17 cellular contexts compared by ENCODE assay signal in genomic region chr2:215565897-215566296, GRCh38.
DNase-seq lines count a peak whose midpoint lies in the region; ATAC-seq lines count a peak whose summit lies in the region.
"Had no signal": no experiment of that assay in that cellular context is flagged by ENCODE, and none has a peak within 500 bp of the region (broad histone marks: within the 10 kb centered on the region; RNA-seq: fewer than 3 reads in every experiment).

No MANE protein-coding gene starts in this region.

- ATAC-seq in HG03175 (IDR thresholded peaks at IDR 0.05; ENCODE audit: unreplicated experiment) (no peak), GM19035 (IDR thresholded peaks at IDR 0.05; ENCODE audit: unreplicated experiment) (no peak)
- ATAC-seq: HCT116, Panc1, Right ventricle myocardium inferior had no signal

- DNase-seq in ELF-1 (ENCODE audit: low read depth, low spot score) (peak; percentile 8), RPMI7951 (ENCODE audit: low read depth) (peak; percentile 16), iris pigment epithelial cell (ENCODE audit: low read depth) (peak; percentile 17), renal cortical epithelial cell (ENCODE audit: low read depth) (peak; percentile 36), NCI-H1694 (lab: John Stamatoyannopoulos, UW) (no peak)
- DNase-seq: CD8-positive, alpha-beta memory T cell; MM.1S; NCI-H1092; NCI-H1436; NCI-H2029 treated with DMSO at 0.1 percent for 48 hours; NCI-H524 treated with DMSO at 0.1 percent for 48 hours; NCI-H82 had no signal
